In the genomic region with DNA sequence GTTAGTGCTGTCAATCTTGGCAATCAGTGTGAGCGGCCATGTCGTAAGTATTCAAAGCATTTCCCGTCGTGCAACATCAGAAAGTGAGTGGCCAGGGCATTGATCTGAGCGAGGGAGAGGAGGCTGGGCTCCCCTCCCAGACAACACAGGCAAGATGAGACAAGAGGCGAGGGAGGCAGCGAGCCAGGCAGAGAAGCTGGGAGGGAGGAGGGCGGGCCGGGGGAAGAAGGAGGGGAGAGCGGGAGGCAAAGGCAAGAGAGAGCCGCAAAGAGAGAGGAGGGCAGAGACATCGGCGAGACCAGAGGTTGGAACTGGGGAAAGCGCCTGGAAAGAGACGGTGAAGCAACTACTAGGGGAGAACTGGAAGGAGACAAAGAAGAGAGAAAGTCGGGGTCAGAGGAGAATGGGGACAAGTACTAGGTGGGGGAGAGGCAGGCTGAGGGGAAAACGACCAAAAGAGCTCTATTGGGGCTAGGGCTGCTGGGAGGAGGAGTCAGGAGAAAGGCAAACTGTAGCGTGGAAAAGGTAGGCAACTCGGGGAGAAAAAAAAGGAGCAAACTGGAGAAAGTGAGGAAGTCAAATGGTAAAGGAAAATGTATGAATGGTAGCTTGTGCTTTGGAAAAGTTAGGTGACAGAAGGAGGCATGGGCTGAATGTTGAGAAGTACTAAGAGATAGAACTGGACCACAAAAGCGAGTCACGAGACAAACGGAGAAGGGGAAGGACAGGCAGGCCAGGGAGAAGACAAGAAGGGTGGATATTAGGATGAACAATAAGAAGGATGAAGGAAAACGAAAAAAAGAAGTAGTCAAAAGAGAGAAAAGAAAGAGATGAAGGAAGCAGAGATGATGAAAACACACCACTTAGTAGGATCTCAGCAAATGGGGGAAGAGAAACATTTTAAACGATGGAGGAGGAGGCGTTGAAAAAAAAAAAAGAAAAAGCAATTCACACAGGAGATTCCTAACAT, we compare ENCODE assay signal across 1 cellular context.
TF ChIP-seq lines count a peak whose summit lies in the region.

No MANE protein-coding gene starts in this region.

TF ChIP-seq in K562, 482 proteins besides CTCF, POLR2A, EP300 and RAD21 (continued from another document and continues in another):
- TF ChIP-seq, protein P1, sequence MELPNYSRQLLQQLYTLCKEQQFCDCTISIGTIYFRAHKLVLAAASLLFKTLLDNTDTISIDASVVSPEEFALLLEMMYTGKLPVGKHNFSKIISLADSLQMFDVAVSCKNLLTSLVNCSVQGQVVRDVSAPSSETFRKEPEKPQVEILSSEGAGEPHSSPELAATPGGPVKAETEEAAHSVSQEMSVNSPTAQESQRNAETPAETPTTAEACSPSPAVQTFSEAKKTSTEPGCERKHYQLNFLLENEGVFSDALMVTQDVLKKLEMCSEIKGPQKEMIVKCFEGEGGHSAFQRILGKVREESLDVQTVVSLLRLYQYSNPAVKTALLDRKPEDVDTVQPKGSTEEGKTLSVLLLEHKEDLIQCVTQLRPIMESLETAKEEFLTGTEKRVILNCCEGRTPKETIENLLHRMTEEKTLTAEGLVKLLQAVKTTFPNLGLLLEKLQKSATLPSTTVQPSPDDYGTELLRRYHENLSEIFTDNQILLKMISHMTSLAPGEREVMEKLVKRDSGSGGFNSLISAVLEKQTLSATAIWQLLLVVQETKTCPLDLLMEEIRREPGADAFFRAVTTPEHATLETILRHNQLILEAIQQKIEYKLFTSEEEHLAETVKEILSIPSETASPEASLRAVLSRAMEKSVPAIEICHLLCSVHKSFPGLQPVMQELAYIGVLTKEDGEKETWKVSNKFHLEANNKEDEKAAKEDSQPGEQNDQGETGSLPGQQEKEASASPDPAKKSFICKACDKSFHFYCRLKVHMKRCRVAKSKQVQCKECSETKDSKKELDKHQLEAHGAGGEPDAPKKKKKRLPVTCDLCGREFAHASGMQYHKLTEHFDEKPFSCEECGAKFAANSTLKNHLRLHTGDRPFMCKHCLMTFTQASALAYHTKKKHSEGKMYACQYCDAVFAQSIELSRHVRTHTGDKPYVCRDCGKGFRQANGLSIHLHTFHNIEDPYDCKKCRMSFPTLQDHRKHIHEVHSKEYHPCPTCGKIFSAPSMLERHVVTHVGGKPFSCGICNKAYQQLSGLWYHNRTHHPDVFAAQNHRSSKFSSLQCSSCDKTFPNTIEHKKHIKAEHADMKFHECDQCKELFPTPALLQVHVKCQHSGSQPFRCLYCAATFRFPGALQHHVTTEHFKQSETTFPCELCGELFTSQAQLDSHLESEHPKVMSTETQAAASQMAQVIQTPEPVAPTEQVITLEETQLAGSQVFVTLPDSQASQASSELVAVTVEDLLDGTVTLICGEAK (IDR thresholded peaks at IDR 0.05): peak; percentile 48; the same call in 1 of the 2 replicates
- TF ChIP-seq, protein P1 (CRISPR knock-in tag; IDR thresholded peaks at IDR 0.05): no peak
- TF ChIP-seq FOXP1 (CRISPR knock-in tag; IDR thresholded peaks at IDR 0.05) (no peak), PML (IDR thresholded peaks at IDR 0.05; ENCODE audit: low read length) (no peak), MTA2 (IDR thresholded peaks at IDR 0.05; ENCODE audit: low read depth) (no peak), FOSL1 (tag; conservative IDR thresholded peaks at IDR 0.05) (no peak), IFI16 (CRISPR knock-in tag; IDR thresholded peaks at IDR 0.05) (no peak), GABPB2 (CRISPR knock-in tag; conservative IDR thresholded peaks at IDR 0.05) (no peak), ZNF551 (CRISPR knock-in tag; IDR thresholded peaks at IDR 0.05) (no peak), HMG20A (CRISPR knock-in tag; conservative IDR thresholded peaks at IDR 0.05) (no peak), ETV5 (CRISPR knock-in tag; IDR thresholded peaks at IDR 0.05; ENCODE audit: low read depth) (0 out of 2 replicates have a peak, but pooled peaks have one; percentile 32), ZC3H4 (CRISPR knock-in tag; IDR thresholded peaks at IDR 0.05; ENCODE audit: borderline replicate concordance) (no peak), TEAD4 (IDR thresholded peaks at IDR 0.05; ENCODE audit: low read length) (no peak), TEAD4 (CRISPR knock-in tag; IDR thresholded peaks at IDR 0.05; ENCODE audit: borderline replicate concordance) (no peak), HCFC1 (IDR thresholded peaks at IDR 0.05; ENCODE audit: low read depth, low read length) (no peak)
- TF ChIP-seq, protein P2, sequence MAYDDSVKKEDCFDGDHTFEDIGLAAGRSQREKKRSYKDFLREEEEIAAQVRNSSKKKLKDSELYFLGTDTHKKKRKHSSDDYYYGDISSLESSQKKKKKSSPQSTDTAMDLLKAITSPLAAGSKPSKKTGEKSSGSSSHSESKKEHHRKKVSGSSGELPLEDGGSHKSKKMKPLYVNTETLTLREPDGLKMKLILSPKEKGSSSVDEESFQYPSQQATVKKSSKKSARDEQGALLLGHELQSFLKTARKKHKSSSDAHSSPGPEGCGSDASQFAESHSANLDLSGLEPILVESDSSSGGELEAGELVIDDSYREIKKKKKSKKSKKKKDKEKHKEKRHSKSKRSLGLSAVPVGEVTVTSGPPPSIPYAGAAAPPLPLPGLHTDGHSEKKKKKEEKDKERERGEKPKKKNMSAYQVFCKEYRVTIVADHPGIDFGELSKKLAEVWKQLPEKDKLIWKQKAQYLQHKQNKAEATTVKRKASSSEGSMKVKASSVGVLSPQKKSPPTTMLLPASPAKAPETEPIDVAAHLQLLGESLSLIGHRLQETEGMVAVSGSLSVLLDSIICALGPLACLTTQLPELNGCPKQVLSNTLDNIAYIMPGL (CRISPR knock-in tag; IDR thresholded peaks at IDR 0.05): no peak
- TF ChIP-seq, protein P3, sequence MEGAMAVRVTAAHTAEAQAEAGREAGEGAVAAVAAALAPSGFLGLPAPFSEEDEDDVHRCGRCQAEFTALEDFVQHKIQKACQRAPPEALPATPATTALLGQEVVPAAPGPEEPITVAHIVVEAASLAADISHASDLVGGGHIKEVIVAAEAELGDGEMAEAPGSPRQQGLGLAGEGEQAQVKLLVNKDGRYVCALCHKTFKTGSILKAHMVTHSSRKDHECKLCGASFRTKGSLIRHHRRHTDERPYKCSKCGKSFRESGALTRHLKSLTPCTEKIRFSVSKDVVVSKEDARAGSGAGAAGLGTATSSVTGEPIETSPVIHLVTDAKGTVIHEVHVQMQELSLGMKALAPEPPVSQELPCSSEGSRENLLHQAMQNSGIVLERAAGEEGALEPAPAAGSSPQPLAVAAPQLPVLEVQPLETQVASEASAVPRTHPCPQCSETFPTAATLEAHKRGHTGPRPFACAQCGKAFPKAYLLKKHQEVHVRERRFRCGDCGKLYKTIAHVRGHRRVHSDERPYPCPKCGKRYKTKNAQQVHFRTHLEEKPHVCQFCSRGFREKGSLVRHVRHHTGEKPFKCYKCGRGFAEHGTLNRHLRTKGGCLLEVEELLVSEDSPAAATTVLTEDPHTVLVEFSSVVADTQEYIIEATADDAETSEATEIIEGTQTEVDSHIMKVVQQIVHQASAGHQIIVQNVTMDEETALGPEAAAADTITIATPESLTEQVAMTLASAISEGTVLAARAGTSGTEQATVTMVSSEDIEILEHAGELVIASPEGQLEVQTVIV (CRISPR knock-in tag; IDR thresholded peaks at IDR 0.05; ENCODE audit: borderline replicate concordance): no peak
- TF ChIP-seq, protein P4, sequence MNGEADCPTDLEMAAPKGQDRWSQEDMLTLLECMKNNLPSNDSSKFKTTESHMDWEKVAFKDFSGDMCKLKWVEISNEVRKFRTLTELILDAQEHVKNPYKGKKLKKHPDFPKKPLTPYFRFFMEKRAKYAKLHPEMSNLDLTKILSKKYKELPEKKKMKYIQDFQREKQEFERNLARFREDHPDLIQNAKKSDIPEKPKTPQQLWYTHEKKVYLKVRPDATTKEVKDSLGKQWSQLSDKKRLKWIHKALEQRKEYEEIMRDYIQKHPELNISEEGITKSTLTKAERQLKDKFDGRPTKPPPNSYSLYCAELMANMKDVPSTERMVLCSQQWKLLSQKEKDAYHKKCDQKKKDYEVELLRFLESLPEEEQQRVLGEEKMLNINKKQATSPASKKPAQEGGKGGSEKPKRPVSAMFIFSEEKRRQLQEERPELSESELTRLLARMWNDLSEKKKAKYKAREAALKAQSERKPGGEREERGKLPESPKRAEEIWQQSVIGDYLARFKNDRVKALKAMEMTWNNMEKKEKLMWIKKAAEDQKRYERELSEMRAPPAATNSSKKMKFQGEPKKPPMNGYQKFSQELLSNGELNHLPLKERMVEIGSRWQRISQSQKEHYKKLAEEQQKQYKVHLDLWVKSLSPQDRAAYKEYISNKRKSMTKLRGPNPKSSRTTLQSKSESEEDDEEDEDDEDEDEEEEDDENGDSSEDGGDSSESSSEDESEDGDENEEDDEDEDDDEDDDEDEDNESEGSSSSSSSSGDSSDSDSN (IDR thresholded peaks at IDR 0.05; ENCODE audit: borderline replicate concordance in 1 of 2, low read depth in 2 of 2, low read length in 2 of 2): peak in 1 of 2 experiments; percentile 75; a peak in 2 of 4 replicates
- TF ChIP-seq, protein P5, sequence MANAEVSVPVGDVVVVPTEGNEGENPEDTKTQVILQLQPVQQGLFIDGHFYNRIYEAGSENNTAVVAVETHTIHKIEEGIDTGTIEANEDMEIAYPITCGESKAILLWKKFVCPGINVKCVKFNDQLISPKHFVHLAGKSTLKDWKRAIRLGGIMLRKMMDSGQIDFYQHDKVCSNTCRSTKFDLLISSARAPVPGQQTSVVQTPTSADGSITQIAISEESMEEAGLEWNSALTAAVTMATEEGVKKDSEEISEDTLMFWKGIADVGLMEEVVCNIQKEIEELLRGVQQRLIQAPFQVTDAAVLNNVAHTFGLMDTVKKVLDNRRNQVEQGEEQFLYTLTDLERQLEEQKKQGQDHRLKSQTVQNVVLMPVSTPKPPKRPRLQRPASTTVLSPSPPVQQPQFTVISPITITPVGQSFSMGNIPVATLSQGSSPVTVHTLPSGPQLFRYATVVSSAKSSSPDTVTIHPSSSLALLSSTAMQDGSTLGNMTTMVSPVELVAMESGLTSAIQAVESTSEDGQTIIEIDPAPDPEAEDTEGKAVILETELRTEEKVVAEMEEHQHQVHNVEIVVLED (CRISPR knock-in tag; IDR thresholded peaks at IDR 0.05): no peak
- TF ChIP-seq, protein P6, sequence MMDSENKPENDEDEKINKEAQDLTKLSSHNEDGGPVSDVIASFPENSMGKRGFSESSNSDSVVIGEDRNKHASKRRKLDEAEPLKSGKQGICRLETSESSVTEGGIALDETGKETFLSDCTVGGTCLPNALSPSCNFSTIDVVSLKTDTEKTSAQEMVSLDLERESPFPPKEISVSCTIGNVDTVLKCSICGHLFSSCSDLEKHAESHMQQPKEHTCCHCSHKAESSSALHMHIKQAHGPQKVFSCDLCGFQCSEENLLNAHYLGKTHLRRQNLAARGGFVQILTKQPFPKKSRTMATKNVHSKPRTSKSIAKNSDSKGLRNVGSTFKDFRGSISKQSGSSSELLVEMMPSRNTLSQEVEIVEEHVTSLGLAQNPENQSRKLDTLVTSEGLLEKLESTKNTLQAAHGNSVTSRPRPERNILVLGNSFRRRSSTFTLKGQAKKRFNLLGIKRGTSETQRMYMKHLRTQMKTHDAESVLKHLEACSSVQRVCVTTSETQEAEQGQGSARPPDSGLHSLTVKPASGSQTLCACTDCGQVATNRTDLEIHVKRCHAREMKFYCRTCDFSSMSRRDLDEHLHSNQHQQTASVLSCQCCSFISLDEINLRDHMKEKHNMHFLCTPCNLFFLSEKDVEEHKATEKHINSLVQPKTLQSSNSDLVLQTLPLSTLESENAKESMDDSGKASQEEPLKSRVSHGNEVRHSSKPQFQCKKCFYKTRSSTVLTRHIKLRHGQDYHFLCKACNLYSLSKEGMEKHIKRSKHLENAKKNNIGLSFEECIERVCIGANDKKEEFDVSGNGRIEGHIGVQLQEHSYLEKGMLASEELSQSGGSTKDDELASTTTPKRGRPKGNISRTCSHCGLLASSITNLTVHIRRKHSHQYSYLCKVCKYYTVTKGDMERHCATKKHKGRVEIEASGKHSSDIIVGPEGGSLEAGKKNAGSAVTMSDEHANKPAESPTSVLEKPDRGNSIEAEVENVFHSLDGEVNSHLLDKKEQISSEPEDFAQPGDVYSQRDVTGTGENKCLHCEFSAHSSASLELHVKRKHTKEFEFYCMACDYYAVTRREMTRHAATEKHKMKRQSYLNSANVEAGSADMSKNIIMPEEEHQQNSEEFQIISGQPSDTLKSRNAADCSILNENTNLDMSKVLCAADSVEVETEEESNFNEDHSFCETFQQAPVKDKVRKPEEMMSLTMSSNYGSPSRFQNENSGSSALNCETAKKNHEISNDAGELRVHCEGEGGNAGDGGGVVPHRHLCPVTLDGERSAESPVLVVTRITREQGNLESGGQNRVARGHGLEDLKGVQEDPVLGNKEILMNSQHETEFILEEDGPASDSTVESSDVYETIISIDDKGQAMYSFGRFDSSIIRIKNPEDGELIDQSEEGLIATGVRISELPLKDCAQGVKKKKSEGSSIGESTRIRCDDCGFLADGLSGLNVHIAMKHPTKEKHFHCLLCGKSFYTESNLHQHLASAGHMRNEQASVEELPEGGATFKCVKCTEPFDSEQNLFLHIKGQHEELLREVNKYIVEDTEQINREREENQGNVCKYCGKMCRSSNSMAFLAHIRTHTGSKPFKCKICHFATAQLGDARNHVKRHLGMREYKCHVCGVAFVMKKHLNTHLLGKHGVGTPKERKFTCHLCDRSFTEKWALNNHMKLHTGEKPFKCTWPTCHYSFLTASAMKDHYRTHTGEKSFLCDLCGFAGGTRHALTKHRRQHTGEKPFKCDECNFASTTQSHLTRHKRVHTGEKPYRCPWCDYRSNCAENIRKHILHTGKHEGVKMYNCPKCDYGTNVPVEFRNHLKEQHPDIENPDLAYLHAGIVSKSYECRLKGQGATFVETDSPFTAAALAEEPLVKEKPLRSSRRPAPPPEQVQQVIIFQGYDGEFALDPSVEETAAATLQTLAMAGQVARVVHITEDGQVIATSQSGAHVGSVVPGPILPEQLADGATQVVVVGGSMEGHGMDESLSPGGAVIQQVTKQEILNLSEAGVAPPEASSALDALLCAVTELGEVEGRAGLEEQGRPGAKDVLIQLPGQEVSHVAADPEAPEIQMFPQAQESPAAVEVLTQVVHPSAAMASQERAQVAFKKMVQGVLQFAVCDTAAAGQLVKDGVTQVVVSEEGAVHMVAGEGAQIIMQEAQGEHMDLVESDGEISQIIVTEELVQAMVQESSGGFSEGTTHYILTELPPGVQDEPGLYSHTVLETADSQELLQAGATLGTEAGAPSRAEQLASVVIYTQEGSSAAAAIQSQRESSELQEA (IDR thresholded peaks at IDR 0.05; ENCODE audit: low read depth): no peak
